Comparison of ENCODE assay signal across 26 cellular contexts in genomic region chr4:82624819-82625218, GRCh38.
A peak's percentile ranks its signal among the peaks of the same experiment; 100 is the strongest.
DNase-seq lines count a peak whose midpoint lies in the region; ATAC-seq, FAIRE-seq and TF ChIP-seq lines count a peak whose summit lies in the region.
"Had no signal": no experiment of that assay in that cellular context is flagged by ENCODE, and none has a peak within 500 bp of the region (broad histone marks: within the 10 kb centered on the region; RNA-seq: fewer than 3 reads in every experiment).

No MANE protein-coding gene starts in this region.

- BruUV-seq in Calu3 (replicated peaks; lab: Mats Ljungman, UMichigan), result no TSS peak

- no peak for ATAC-seq in GM21381 (IDR thresholded peaks at IDR 0.05; ENCODE audit: unreplicated experiment)
- ATAC-seq: GM12878, HepG2, K562 had no signal

- H3K27me3 Mint-ChIP-seq in Calu3 (ENCODE audit: unreplicated experiment), result no peaks in the 10 kb centered on the region
- H3K27me3 Mint-ChIP-seq: CD4-positive, alpha-beta T cell had no signal

- no peaks in the 10 kb centered on the region for H3K9me3 Mint-ChIP-seq in Calu3 (ENCODE audit: low read depth, unreplicated experiment)
- H3K9me3 Mint-ChIP-seq: CD4-positive, alpha-beta T cell; H9; HFFc6 had no signal

- CTCF ChIA-PET in Calu3 (lab: Charles Lee), result no interaction called here

- no peak overlapping the region for H3K4me3 ChIP-seq in AG10803 (ENCODE audit: low read length)
- H3K4me3 ChIP-seq in kidney (ENCODE audit: low read length in 2 of 2), result no peak overlapping the region
- H3K4me3 ChIP-seq: BLaER1, GM12878, K562, MG63, Peyer's patch had no signal

- no peaks in the 10 kb centered on the region for H3K4me1 ChIP-seq in kidney (ENCODE audit: control insufficient read depth in 1 of 2, insufficient read depth in 1 of 2, low read depth in 1 of 2, low read length in 2 of 2)
- H3K4me1 ChIP-seq: Peyer's patch had no signal

- H3K36me3 Mint-ChIP-seq in Calu3 (ENCODE audit: insufficient read depth, unreplicated experiment), result no peaks in the 10 kb centered on the region

- intact Hi-C loops in Calu3 (cut with micrococcal nuclease; ENCODE audit: unreplicated experiment) (no loop called here), kidney (cut with DNase I) (loop anchor here (10.0 kb wide), 1 partner anchor 300 kb away; no protein-coding TSS in a partner anchor)

- H3K27ac ChIP-seq in caudate nucleus (ENCODE audit: low read depth, low read length), result peak overlapping the region; percentile 50
- peak overlapping the region; percentile 49 for H3K27ac ChIP-seq in layer of hippocampus (ENCODE audit: low read depth, low read length)
- no peak overlapping the region for H3K27ac ChIP-seq in kidney (ENCODE audit: low read depth in 2 of 2, low read length in 2 of 2)
- H3K27ac ChIP-seq: BLaER1, Peyer's patch had no signal

- peaks cover 3% of the 10 kb centered on the region for H3K4me1 Mint-ChIP-seq in Calu3 (ENCODE audit: low read depth, unreplicated experiment)

- DNase-seq in AG10803 (ENCODE audit: low read depth), result peak; percentile 50
- peak in 6 of 61 donors; percentile 7 to 32 (median 16) for DNase-seq in caudate nucleus (lab: John Stamatoyannopoulos, UW)
- DNase-seq in putamen (ENCODE audit: low spot score), result peak; percentile 21
- no peak for DNase-seq in Calu3
- DNase-seq in kidney, result no peak
- DNase-seq in T-helper 1 cell, result no peak
- DNase-seq: CD4-positive, alpha-beta T cell; COR-L47; DMS 273 treated with DMSO at 0.1 percent for 48 hours; DMS79 treated with DMSO at 0.1 percent for 48 hours; H9; HFFc6; MG63; NCI-H1417; NCI-H1694 treated with DMSO at 0.1 percent for 48 hours; NCI-H2081 treated with DMSO at 0.1 percent for 48 hours; NCI-H2171 treated with DMSO at 0.1 percent for 48 hours; NCI-H524 treated with DMSO at 0.1 percent for 48 hours; Peyer's patch had no signal

- no peak overlapping the region for H3K4me3 Mint-ChIP-seq in Calu3 (ENCODE audit: low read depth, unreplicated experiment)
- H3K4me3 Mint-ChIP-seq: CD4-positive, alpha-beta T cell; H9; HFFc6 had no signal

- H3K36me3 ChIP-seq in kidney (ENCODE audit: control insufficient read depth in 1 of 2, insufficient read depth in 2 of 2, low read length in 2 of 2), result no peaks in the 10 kb centered on the region
- H3K36me3 ChIP-seq: MG63, Peyer's patch had no signal

- no peak overlapping the region for H3K27ac Mint-ChIP-seq in Calu3 (ENCODE audit: unreplicated experiment)
- H3K27ac Mint-ChIP-seq: CD4-positive, alpha-beta T cell; H9; HFFc6 had no signal

- H3K9ac ChIP-seq in kidney (ENCODE audit: low read length in 2 of 2), result no peak overlapping the region
- H3K9ac ChIP-seq: BLaER1 had no signal

- no peak for FAIRE-seq in kidney (lab: Jason Lieb, UNC)
- FAIRE-seq: A204.1, GM12878, HepG2, K562 had no signal

- H3K27me3 ChIP-seq in layer of hippocampus (ENCODE audit: control insufficient read depth, insufficient read depth, low read length), result no peaks in the 10 kb centered on the region
- H3K27me3 ChIP-seq: BLaER1, MG63, Peyer's patch had no signal

- no peaks in the 10 kb centered on the region for H3K9me3 ChIP-seq in kidney (ENCODE audit: control insufficient read depth in 1 of 2, low read length in 2 of 2)
- H3K9me3 ChIP-seq: BLaER1, MG63, Peyer's patch had no signal

- TF ChIP-seq CTCF in AG10803 (conservative IDR thresholded peaks at IDR 0.05; ENCODE audit: low read length) (no peak), Calu3 (IDR thresholded peaks at IDR 0.05; ENCODE audit: unreplicated experiment) (no peak), kidney (IDR thresholded peaks at IDR 0.05; ENCODE audit: borderline replicate concordance, extremely low read depth, insufficient read depth) (no peak)

Comparison
In these comparisons a context has a peak if more than half of its experiments do, and no peak if none do; other contexts are left out.
1. DNase-seq: peak in AG10803 (single experiment) and putamen (single experiment); none in Calu3 (single experiment), kidney (single experiment) and T-helper 1 cell (0 of 5).
2. H3K27ac ChIP-seq: peak in caudate nucleus (single experiment) and layer of hippocampus (single experiment); none in kidney (0 of 2).